Comparison of ENCODE assay signal across 22 cellular contexts in the genomic region with DNA sequence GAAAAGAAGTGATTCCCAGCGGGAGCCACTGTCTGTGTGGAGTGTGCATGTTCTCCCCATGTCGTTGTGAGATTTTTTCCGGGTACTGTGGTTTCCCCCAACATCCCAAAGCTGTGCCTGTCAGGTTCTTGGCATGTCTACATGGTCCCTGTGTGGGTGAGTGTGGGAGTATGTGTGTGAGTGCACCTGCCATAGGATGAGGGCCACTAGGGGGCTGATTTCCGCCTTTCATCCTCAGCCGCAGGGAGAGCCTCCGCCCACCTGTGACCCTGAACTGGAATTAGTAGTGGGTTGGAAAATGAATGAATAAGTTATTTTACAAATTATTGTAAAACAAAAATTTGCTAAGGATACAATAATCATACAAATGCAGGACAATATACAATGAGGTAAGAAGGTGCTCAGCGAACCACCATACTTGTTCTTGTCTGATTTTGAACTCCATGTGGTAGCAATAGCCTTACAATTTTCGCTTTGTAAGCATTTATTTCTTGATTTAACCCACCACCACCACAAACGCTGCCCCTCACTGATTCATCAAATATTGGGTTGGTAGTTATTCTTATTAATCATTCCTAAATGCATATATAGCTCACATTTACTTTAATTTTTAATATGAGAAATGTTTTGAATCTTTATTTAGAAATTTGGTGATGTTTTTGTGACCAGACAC.
DNase-seq lines count a peak whose midpoint lies in the region; TF ChIP-seq lines count a peak whose summit lies in the region.
"Had no signal": no experiment of that assay in that cellular context is flagged by ENCODE, and none has a peak within 500 bp of the region (broad histone marks: within the 10 kb centered on the region; RNA-seq: fewer than 3 reads in every experiment).

No MANE protein-coding gene starts in this region.

- no peak overlapping the region for H3K9ac ChIP-seq in OCI-LY1 (ENCODE audit: low read length)
- H3K9ac ChIP-seq: KMS-11 had no signal

- no peak for TF ChIP-seq POLR2A in sigmoid colon (IDR thresholded peaks at IDR 0.05)

- H2AFZ ChIP-seq in OCI-LY1 (ENCODE audit: low read length), result no peak overlapping the region

- H3K4me3 ChIP-seq in H7 (ENCODE audit: insufficient read depth, low read depth, low read length) (no peak overlapping the region), OCI-LY1 (ENCODE audit: low read depth, low read length, poor library complexity, severe bottlenecking) (no peak overlapping the region), epithelial cell of proximal tubule (ENCODE audit: low read depth, low read length) (no peak overlapping the region), sigmoid colon (no peak overlapping the region)
- H3K4me3 ChIP-seq: HAP-1 had no signal

- WGBS in sigmoid colon, 2 donors, result 88 to 90% methylated on average over 9 of the region's 9 CpGs

- H3K4me1 ChIP-seq in OCI-LY1 (ENCODE audit: insufficient read depth, low read length, severe bottlenecking) (no peaks in the 10 kb centered on the region), sigmoid colon (no peaks in the 10 kb centered on the region)
- H3K4me1 ChIP-seq: HAP-1 had no signal

- peak; percentile 7 for DNase-seq in H7
- no peak for DNase-seq in epithelial cell of proximal tubule (ENCODE audit: low read depth)
- no peak for DNase-seq in sigmoid colon
- DNase-seq in SHP77 (lab: John Stamatoyannopoulos, UW), result no peak
- no peak for DNase-seq in DMS53 (lab: John Stamatoyannopoulos, UW)
- DNase-seq in middle frontal gyrus (ENCODE audit: extremely low spot score, low spot score), result no peak
- DNase-seq: DMS79; MV-4-11; NCI-H1105 treated with DMSO at 0.1 percent for 48 hours; NCI-H2029 treated with DMSO at 0.1 percent for 48 hours; NCI-H2171; NCI-H345; NCI-H524; NCI-H774; NK-92 treated with Interleukin-12 subunit alpha and Interleukin-12 subunit beta, amount 100 ng/mL, for 24 hours; OCI-M1; Right ventricle myocardium superior had no signal

- TF ChIP-seq CTCF in 22Rv1 (IDR thresholded peaks at IDR 0.05) (peak; percentile 26), OCI-LY1 (IDR thresholded peaks at IDR 0.05; ENCODE audit: low read length) (peak; percentile 21; the same call in 1 of the 2 replicates), epithelial cell of proximal tubule (conservative IDR thresholded peaks at IDR 0.05; ENCODE audit: low read depth, low read length) (peak; percentile 6), sigmoid colon (IDR thresholded peaks at IDR 0.05) (no peak)

- H3K36me3 ChIP-seq in H7 (replicated peaks; ENCODE audit: control insufficient read depth, insufficient read depth, low read length) (no peaks in the 10 kb centered on the region), OCI-LY1 (ENCODE audit: insufficient read depth, low read length) (no peaks in the 10 kb centered on the region), sigmoid colon (no peaks in the 10 kb centered on the region)
- H3K36me3 ChIP-seq: HAP-1 had no signal

- H3K4me2 ChIP-seq in OCI-LY1 (ENCODE audit: low read length), result no peak overlapping the region
- H3K4me2 ChIP-seq: KMS-11 had no signal

- no peak for TF ChIP-seq EP300 in sigmoid colon (IDR thresholded peaks at IDR 0.05)

- intact Hi-C loops in sigmoid colon (cut with DNase I), result no loop called here

- H4K20me1 ChIP-seq in OCI-LY1 (ENCODE audit: insufficient read depth, low read length), result no peaks in the 10 kb centered on the region

- no peaks in the 10 kb centered on the region for H3K27me3 ChIP-seq in H7 (ENCODE audit: control insufficient read depth, insufficient read depth, low read length)
- H3K27me3 ChIP-seq in OCI-LY1 (ENCODE audit: insufficient read depth, low read length), result no peaks in the 10 kb centered on the region
- no peaks in the 10 kb centered on the region for H3K27me3 ChIP-seq in sigmoid colon

- H3K9me3 ChIP-seq in OCI-LY1 (ENCODE audit: low read length) (no peaks in the 10 kb centered on the region), sigmoid colon (no peaks in the 10 kb centered on the region)
- H3K9me3 ChIP-seq: HAP-1 had no signal

- no peaks in the 10 kb centered on the region for H3F3A ChIP-seq in OCI-LY1 (ENCODE audit: insufficient read depth, low read length)

- H3K9me2 ChIP-seq in OCI-LY1 (ENCODE audit: low read depth, low read length), result no peaks in the 10 kb centered on the region

- no peaks in the 10 kb centered on the region for H3K79me2 ChIP-seq in OCI-LY1 (ENCODE audit: insufficient read depth, low read length)

- H3K27ac ChIP-seq in 22Rv1, result no peak overlapping the region
- no peak overlapping the region for H3K27ac ChIP-seq in OCI-LY1 (ENCODE audit: low read depth, low read length, poor library complexity, severe bottlenecking)
- H3K27ac ChIP-seq in sigmoid colon, result no peak overlapping the region
- H3K27ac ChIP-seq: HL-60, KMS-11 had no signal

Comparison
In these comparisons a context has a peak if more than half of its experiments do, and no peak if none do; other contexts are left out.
1. CTCF ChIP-seq: peak in 22Rv1 (single experiment), OCI-LY1 (single experiment) and epithelial cell of proximal tubule (single experiment); none in sigmoid colon (0 of 4).